ENCODE assay signal across 11 cellular contexts in genomic region chr2:120567128-120567527, GRCh38.
"Had no signal": no experiment of that assay in that cellular context is flagged by ENCODE, and none has a peak within 500 bp of the region (broad histone marks: within the 10 kb centered on the region; RNA-seq: fewer than 3 reads in every experiment).

No MANE protein-coding gene starts in this region.

- H3K9me3 Mint-ChIP-seq: naive thymus-derived CD8-positive, alpha-beta T cell had no signal

- H3K4me1 ChIP-seq: foreskin keratinocyte had no signal

- H3K4me3 ChIP-seq: esophagus squamous epithelium, lung, skin epidermis, thyroid gland had no signal

- H3K27ac Mint-ChIP-seq: naive thymus-derived CD8-positive, alpha-beta T cell; progenitor cell of endocrine pancreas had no signal

- H3K4me3 Mint-ChIP-seq: naive thymus-derived CD8-positive, alpha-beta T cell had no signal

- H3K27me3 ChIP-seq: thyroid gland had no signal

- H3K36me3 ChIP-seq: esophagus squamous epithelium, thyroid gland had no signal

- H3K36me3 Mint-ChIP-seq: naive thymus-derived CD8-positive, alpha-beta T cell had no signal

- H3K27ac ChIP-seq: foreskin keratinocyte, skin epidermis, thyroid gland had no signal

- H3K9me3 ChIP-seq: esophagus squamous epithelium, thyroid gland had no signal

- ATAC-seq: foreskin keratinocyte; naive thymus-derived CD8-positive, alpha-beta T cell had no signal

- DNase-seq: activated CD4-positive, alpha-beta T cell treated with anti-CD3 and anti-CD28 coated beads, Interleukin-2, amount 50 U/mL, for 1 hour; activated CD4-positive, CD25-positive, alpha-beta regulatory T cell; activated naive CD4-positive, alpha-beta T cell treated with anti-CD3 and anti-CD28 coated beads, Interleukin-2, amount 50 U/mL, for 16 hours; esophagus squamous epithelium; foreskin keratinocyte; hippocampal formation; naive thymus-derived CD8-positive, alpha-beta T cell had no signal
